Comparison of ENCODE assay signal across 1 cellular context in the genomic region with DNA sequence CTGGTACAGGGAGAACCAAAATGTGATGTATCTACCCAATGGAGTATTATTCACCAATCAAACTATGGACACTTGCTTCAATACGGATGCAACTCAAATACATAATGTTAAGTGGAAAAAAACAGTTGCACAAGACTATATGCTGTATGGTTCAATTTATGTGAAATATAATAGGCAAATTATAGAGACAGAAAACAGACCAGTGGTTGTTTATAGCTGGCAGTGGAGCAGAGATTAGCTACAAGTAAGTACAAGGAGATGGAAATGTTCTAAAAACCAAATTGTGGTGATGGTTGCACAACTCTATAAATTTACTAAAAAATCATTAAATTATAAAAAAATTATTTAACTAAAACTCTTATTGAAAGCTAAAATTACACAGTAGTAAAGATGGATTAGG.
A peak's percentile ranks its signal among the peaks of the same experiment; 100 is the strongest.
TF ChIP-seq lines count a peak whose summit lies in the region.

No MANE protein-coding gene starts in this region.

TF ChIP-seq in K562, 482 proteins besides CTCF, POLR2A, EP300 and RAD21:
- TF ChIP-seq, protein P1, sequence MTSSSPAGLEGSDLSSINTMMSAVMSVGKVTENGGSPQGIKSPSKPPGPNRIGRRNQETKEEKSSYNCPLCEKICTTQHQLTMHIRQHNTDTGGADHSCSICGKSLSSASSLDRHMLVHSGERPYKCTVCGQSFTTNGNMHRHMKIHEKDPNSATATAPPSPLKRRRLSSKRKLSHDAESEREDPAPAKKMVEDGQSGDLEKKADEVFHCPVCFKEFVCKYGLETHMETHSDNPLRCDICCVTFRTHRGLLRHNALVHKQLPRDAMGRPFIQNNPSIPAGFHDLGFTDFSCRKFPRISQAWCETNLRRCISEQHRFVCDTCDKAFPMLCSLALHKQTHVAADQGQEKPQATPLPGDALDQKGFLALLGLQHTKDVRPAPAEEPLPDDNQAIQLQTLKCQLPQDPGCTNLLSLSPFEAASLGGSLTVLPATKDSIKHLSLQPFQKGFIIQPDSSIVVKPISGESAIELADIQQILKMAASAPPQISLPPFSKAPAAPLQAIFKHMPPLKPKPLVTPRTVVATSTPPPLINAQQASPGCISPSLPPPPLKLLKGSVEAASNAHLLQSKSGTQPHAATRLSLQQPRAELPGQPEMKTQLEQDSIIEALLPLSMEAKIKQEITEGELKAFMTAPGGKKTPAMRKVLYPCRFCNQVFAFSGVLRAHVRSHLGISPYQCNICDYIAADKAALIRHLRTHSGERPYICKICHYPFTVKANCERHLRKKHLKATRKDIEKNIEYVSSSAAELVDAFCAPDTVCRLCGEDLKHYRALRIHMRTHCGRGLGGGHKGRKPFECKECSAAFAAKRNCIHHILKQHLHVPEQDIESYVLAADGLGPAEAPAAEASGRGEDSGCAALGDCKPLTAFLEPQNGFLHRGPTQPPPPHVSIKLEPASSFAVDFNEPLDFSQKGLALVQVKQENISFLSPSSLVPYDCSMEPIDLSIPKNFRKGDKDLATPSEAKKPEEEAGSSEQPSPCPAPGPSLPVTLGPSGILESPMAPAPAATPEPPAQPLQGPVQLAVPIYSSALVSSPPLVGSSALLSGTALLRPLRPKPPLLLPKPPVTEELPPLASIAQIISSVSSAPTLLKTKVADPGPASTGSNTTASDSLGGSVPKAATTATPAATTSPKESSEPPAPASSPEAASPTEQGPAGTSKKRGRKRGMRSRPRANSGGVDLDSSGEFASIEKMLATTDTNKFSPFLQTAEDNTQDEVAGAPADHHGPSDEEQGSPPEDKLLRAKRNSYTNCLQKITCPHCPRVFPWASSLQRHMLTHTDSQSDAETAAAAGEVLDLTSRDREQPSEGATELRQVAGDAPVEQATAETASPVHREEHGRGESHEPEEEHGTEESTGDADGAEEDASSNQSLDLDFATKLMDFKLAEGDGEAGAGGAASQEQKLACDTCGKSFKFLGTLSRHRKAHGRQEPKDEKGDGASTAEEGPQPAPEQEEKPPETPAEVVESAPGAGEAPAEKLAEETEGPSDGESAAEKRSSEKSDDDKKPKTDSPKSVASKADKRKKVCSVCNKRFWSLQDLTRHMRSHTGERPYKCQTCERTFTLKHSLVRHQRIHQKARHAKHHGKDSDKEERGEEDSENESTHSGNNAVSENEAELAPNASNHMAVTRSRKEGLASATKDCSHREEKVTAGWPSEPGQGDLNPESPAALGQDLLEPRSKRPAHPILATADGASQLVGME (CRISPR knock-in tag; IDR thresholded peaks at IDR 0.05), result no peak
- 0 out of 2 replicates have a peak, but pooled peaks have one; percentile 18 for TF ChIP-seq CEBPB (tag; IDR thresholded peaks at IDR 0.05)
